Comparison of ENCODE assay signal across 27 cellular contexts in genomic region chr22:44225091-44225689, GRCh38. TPM values are rescaled to one million over a fixed set of nuclear protein-coding genes. Genes with fewer than 3 reads are reported as not detected.
"Had no signal": no experiment of that assay in that cellular context is flagged by ENCODE, and none has a peak within 500 bp of the region (broad histone marks: within the 10 kb centered on the region; RNA-seq: fewer than 3 reads in every experiment).

No MANE protein-coding gene starts in this region.

- H3K27ac ChIP-seq: adrenal gland, SK-N-MC had no signal

- FAIRE-seq: K562, TTC549 had no signal

- ATAC-seq: activated T-helper 17 cell treated with anti-CD3 and anti-CD28 coated beads, Interleukin-2, amount 50 U/mL, for 72 hours; K562; T-cell had no signal

- H3K4me1 Mint-ChIP-seq: activated B cell treated with CpG ODN at 0.5 μM for 24 hours; activated CD4-positive, alpha-beta memory T cell treated with anti-CD3 and anti-CD28 coated beads, Interleukin-2, amount 10 ng/mL, durations not matched to agents 7 days and 5 days; activated CD4-positive, alpha-beta T cell treated with anti-CD3 and anti-CD28 coated beads, Interleukin-2, amount 10 ng/mL, durations not matched to agents 24 days and 14 days; activated T-helper 17 cell treated with anti-CD3 and anti-CD28 coated beads, Interleukin-2, amount 50 U/mL, for 72 hours; T-cell had no signal

- H3K4me3 ChIP-seq: adrenal gland, K562, SK-N-MC had no signal

- H3K36me3 ChIP-seq: adrenal gland had no signal

- H3K27ac Mint-ChIP-seq: activated B cell treated with CpG ODN at 0.5 μM for 24 hours; activated CD4-positive, alpha-beta memory T cell treated with anti-CD3 and anti-CD28 coated beads, Interleukin-2, amount 10 ng/mL, durations not matched to agents 7 days and 5 days; activated CD4-positive, alpha-beta T cell treated with anti-CD3 and anti-CD28 coated beads, Interleukin-2, amount 10 ng/mL, durations not matched to agents 24 days and 14 days; activated naive CD4-positive, alpha-beta T cell treated with anti-CD3 and anti-CD28 coated beads for 36 hours; activated naive CD8-positive, alpha-beta T cell; activated T-helper 17 cell treated with anti-CD3 and anti-CD28 coated beads, Interleukin-2, amount 50 U/mL, for 72 hours had no signal

- H3K4me3 Mint-ChIP-seq: activated B cell treated with CpG ODN at 0.5 μM for 24 hours; activated CD4-positive, alpha-beta memory T cell treated with anti-CD3 and anti-CD28 coated beads, Interleukin-2, amount 10 ng/mL, durations not matched to agents 7 days and 5 days; activated CD4-positive, alpha-beta T cell treated with anti-CD3 and anti-CD28 coated beads, Interleukin-2, amount 10 ng/mL, durations not matched to agents 24 days and 14 days; activated naive CD4-positive, alpha-beta T cell treated with anti-CD3 and anti-CD28 coated beads for 36 hours; activated naive CD8-positive, alpha-beta T cell; activated T-helper 17 cell treated with anti-CD3 and anti-CD28 coated beads, Interleukin-2, amount 50 U/mL, for 72 hours; T-cell had no signal

- H3K9me3 Mint-ChIP-seq: activated CD4-positive, alpha-beta memory T cell treated with anti-CD3 and anti-CD28 coated beads, Interleukin-2, amount 10 ng/mL, durations not matched to agents 7 days and 5 days had no signal

- DNase-seq: activated B cell treated with CpG ODN at 0.5 μM for 24 hours; activated CD4-positive, alpha-beta memory T cell treated with anti-CD3 and anti-CD28 coated beads, Interleukin-2, amount 10 ng/mL, durations not matched to agents 7 days and 5 days; activated CD4-positive, alpha-beta T cell treated with anti-CD3 and anti-CD28 coated beads for 1 hour; activated CD4-positive, alpha-beta T cell treated with anti-CD3 and anti-CD28 coated beads, Interleukin-2, amount 10 ng/mL, durations not matched to agents 24 days and 14 days; activated gamma-delta T cell; activated naive CD4-positive, alpha-beta T cell treated with anti-CD3 and anti-CD28 coated beads for 36 hours; activated T-cell treated with anti-CD3 and anti-CD28 coated beads for 4 hours; activated T-cell treated with anti-CD3 and anti-CD28 coated beads, Interleukin-2, amount 50 U/mL, for 48 hours; anterior cingulate cortex; Karpas-422; MM.1S; NCI-H1105; NCI-H1436 treated with DMSO at 0.1 percent for 48 hours; NCI-H187; NCI-H2081 treated with DMSO at 0.1 percent for 48 hours; NCI-H446 treated with DMSO at 0.1 percent for 48 hours; NCI-H524 treated with DMSO at 0.1 percent for 48 hours; NCI-H774; T-cell; T-helper 2 cell; T1000 had no signal

- H3K9me3 ChIP-seq: adrenal gland had no signal

- H3K4me1 ChIP-seq: adrenal gland had no signal

RNA-seq across cellular contexts. Expression of gene PARVG, which starts 44.5 kb away (rescaled TPM):
- polyA plus RNA-seq: K562 had no signal
